ENCODE assay signal across 12 cellular contexts in genomic region chr2:71748227-71748626, GRCh38.
DNase-seq lines count a peak whose midpoint lies in the region; ATAC-seq, FAIRE-seq and TF ChIP-seq lines count a peak whose summit lies in the region.
"Had no signal": no experiment of that assay in that cellular context is flagged by ENCODE, and none has a peak within 500 bp of the region (broad histone marks: within the 10 kb centered on the region; RNA-seq: fewer than 3 reads in every experiment).

No MANE protein-coding gene starts in this region.

- TF ChIP-seq CTCF in H1 (IDR thresholded peaks at IDR 0.05; ENCODE audit: control extremely low read depth in 1 of 3, insufficient read depth in 1 of 3, low read depth in 1 of 3, low read length in 3 of 3) (no peak), left lung (IDR thresholded peaks at IDR 0.05) (no peak)

- TF ChIP-seq POLR2A in H1 (IDR thresholded peaks at IDR 0.05; ENCODE audit: control extremely low read depth in 1 of 2, low read depth in 2 of 2, low read length in 2 of 2), result no peak

- no peaks in the 10 kb centered on the region for H3K79me1 ChIP-seq in H1 (ENCODE audit: low read depth, low read length)

- no peaks in the 10 kb centered on the region; the same call in 1 of the 2 replicates for H3K23me2 ChIP-seq in H1 (ENCODE audit: low read depth, low read length)

- H4K91ac ChIP-seq in H1 (replicated peaks; ENCODE audit: insufficient read length, low read length), result no peak overlapping the region

- H3K4me1 Mint-ChIP-seq in immature natural killer cell, result no peaks in the 10 kb centered on the region

- DNase-seq in Right ventricle myocardium inferior (ENCODE audit: missing footprints) (peak; percentile 70), cardiac septum (ENCODE audit: low spot score) (no peak), H1 (ENCODE audit: low read depth in 1 of 2, low spot score in 2 of 2) (no peak), left lung (peak in 1 of 2 donors; percentile 47), aorta (peak; percentile 72 to 78), NCI-H748 (lab: John Stamatoyannopoulos, UW; ENCODE audit: unreplicated experiment) (no peak), immature natural killer cell (no peak)
- DNase-seq: erythroblast, lower lobe of right lung, NCI-H1105, NCI-H774 had no signal

- H2AFZ ChIP-seq in H1 (ENCODE audit: low read length), result no peak overlapping the region

- H3K27me3 ChIP-seq in H1 (replicated peaks in 1 of 4; ENCODE audit: control insufficient read depth in 3 of 4, extremely low read depth in 1 of 4, insufficient read depth in 3 of 4, low read length in 3 of 4) (no peaks in the 10 kb centered on the region), left lung (no peaks in the 10 kb centered on the region), aorta (ENCODE audit: control insufficient read depth in 1 of 2, insufficient read depth in 2 of 2, low read length in 1 of 2) (no peaks in the 10 kb centered on the region)

- H3K18ac ChIP-seq in H1 (ENCODE audit: extremely low read depth, low read length), result no peak overlapping the region

- no peak for FAIRE-seq in H1 (lab: Jason Lieb, UNC)

- ATAC-seq in Right ventricle myocardium inferior (peak; percentile 78), left lung (peak; percentile 14), aorta (ENCODE audit: low FRiP score) (peak; percentile 70), HG03520 (IDR thresholded peaks at IDR 0.05; ENCODE audit: unreplicated experiment) (no peak)

- no peak overlapping the region for H3K9ac ChIP-seq in H1 (replicated peaks in 1 of 4; ENCODE audit: extremely low read depth in 1 of 4, low read depth in 3 of 4, low read length in 3 of 4)

- no peak overlapping the region for H3K14ac ChIP-seq in H1 (ENCODE audit: insufficient read length)

- peaks cover 3 to 6% (median 5%) of the 10 kb centered on the region in 3 donors for H3K27me3 Mint-ChIP-seq in immature natural killer cell (ENCODE audit: low read depth in 3 of 3)

- no peak overlapping the region for H3K4ac ChIP-seq in H1 (replicated peaks; ENCODE audit: insufficient read length, low read depth, low read length)

- H3K56ac ChIP-seq in H1 (replicated peaks; ENCODE audit: insufficient read length, low read depth, low read length), result no peak overlapping the region

- H4K5ac ChIP-seq in H1 (ENCODE audit: insufficient read length, low read depth, low read length), result no peak overlapping the region

- H3K4me1 ChIP-seq in H1 (replicated peaks in 1 of 4; ENCODE audit: control insufficient read depth in 3 of 4, insufficient read depth in 4 of 4, low read length in 3 of 4) (peaks cover 0 to 3% (median 0%) of the 10 kb centered on the region in 4 experiments; a peak in 3 of 7 replicates), left lung (peaks cover 14 to 16% of the 10 kb centered on the region in 2 donors), aorta (ENCODE audit: control insufficient read depth in 1 of 2, insufficient read depth in 2 of 2, low read length in 2 of 2) (no peaks in the 10 kb centered on the region)

- peaks cover 0 to 4% (median 0%) of the 10 kb centered on the region in 3 donors for H3K36me3 Mint-ChIP-seq in immature natural killer cell

- no peaks in the 10 kb centered on the region for H3K79me2 ChIP-seq in H1 (ENCODE audit: control insufficient read depth in 1 of 2, insufficient read depth in 2 of 2, low read length in 2 of 2)

- no peaks in the 10 kb centered on the region for H4K20me1 ChIP-seq in H1 (replicated peaks in 1 of 2; ENCODE audit: control insufficient read depth in 1 of 2, insufficient read depth in 2 of 2, low read length in 2 of 2)

- TF ChIP-seq RAD21 in H1 (IDR thresholded peaks at IDR 0.05 in 1 of 2, conservative IDR thresholded peaks at IDR 0.05 in 1 of 2; ENCODE audit: low read depth in 2 of 2, low read length in 2 of 2), result no peak

- no peaks in the 10 kb centered on the region for H3K36me3 ChIP-seq in H1 (ENCODE audit: control insufficient read depth in 2 of 4, insufficient read depth in 4 of 4, low read length in 3 of 4)
- no peaks in the 10 kb centered on the region for H3K36me3 ChIP-seq in left lung
- no peaks in the 10 kb centered on the region for H3K36me3 ChIP-seq in aorta (ENCODE audit: control insufficient read depth in 1 of 2, insufficient read depth in 2 of 2, low read length in 1 of 2)
- H3K36me3 ChIP-seq: lower lobe of right lung had no signal

- TF ChIP-seq EP300 in H1 (IDR thresholded peaks at IDR 0.05; ENCODE audit: borderline replicate concordance in 1 of 2, low read depth in 2 of 2, low read length in 2 of 2), result no peak

- 97% methylated on average over 5 of the region's 5 CpGs; no CpG with 5 or more reads in 1 of the 2 experiments for WGBS in H1 (ENCODE audit: extremely low coverage in 1 of 2, insufficient coverage in 1 of 2, insufficient read length in 1 of 2, insufficient replicate concordance in 2 of 2, low coverage in 1 of 2, low lambda C conversion rate in 2 of 2, missing lambda C conversion rate in 1 of 2), 2 experiments
- WGBS in aorta, 2 donors, result 86 to 97% methylated on average over 5 of the region's 5 CpGs

- no peak overlapping the region; the same call in 1 of the 2 replicates for H4K8ac ChIP-seq in H1 (ENCODE audit: extremely low read depth, insufficient read depth, low read length)

- no peak overlapping the region for H2BK5ac ChIP-seq in H1 (ENCODE audit: low read depth, low read length)

- H3K27ac ChIP-seq in H1 (ENCODE audit: low read depth, low read length), result no peak overlapping the region
- H3K27ac ChIP-seq in left lung, result no peak overlapping the region
- H3K27ac ChIP-seq in aorta (ENCODE audit: low read depth in 1 of 2, low read length in 2 of 2), result peak overlapping the region in 1 of 2 donors; percentile 12
- H3K27ac ChIP-seq: lower lobe of right lung had no signal

- intact Hi-C loops in Right ventricle myocardium inferior (cut with DNase I) (no loop called here), cardiac septum (cut with DNase I) (no loop called here), left lung (cut with DNase I) (no loop called here), aorta (cut with DNase I) (loop anchor here in 1 of 2 donors (5.0 kb wide), 1 partner anchor 46 kb away; no protein-coding TSS in a partner anchor)

- no peak overlapping the region for H3K23ac ChIP-seq in H1 (ENCODE audit: insufficient read length)

- peaks cover 1 to 12% (median 4%) of the 10 kb centered on the region in 6 donors for H3K9me3 Mint-ChIP-seq in immature natural killer cell

- CTCF ChIA-PET in H1 (lab: Charles Lee; ENCODE audit: partially characterized antibody), result interaction anchor here (1.4 to 1.7 kb wide), 2 partner anchors 11 to 201 kb away, joined by 3 to 5 read pairs; no protein-coding TSS in a partner anchor

- no peak overlapping the region for H3K27ac Mint-ChIP-seq in immature natural killer cell

- H2AK5ac ChIP-seq in H1 (ENCODE audit: low read depth, low read length), result no peak overlapping the region

- no peak overlapping the region for H3K4me3 ChIP-seq in H1 (ENCODE audit: extremely low read depth in 1 of 4, insufficient read depth in 2 of 4, low read depth in 3 of 4, low read length in 4 of 4)
- no peak overlapping the region for H3K4me3 ChIP-seq in left lung
- no peak overlapping the region for H3K4me3 ChIP-seq in aorta (ENCODE audit: low read length in 2 of 2)
- H3K4me3 ChIP-seq: lower lobe of right lung had no signal

- H3K4me2 ChIP-seq in H1 (ENCODE audit: insufficient read depth in 1 of 2, low read depth in 2 of 2, low read length in 2 of 2), result no peak overlapping the region

- H2BK20ac ChIP-seq in H1 (ENCODE audit: low read length), result no peak overlapping the region

- H3K9me3 ChIP-seq in H1 (ENCODE audit: insufficient read depth in 2 of 2, low read depth in 1 of 2, low read length in 1 of 2) (no peaks in the 10 kb centered on the region), left lung (peaks cover 0 to 4% of the 10 kb centered on the region in 2 donors), aorta (ENCODE audit: control insufficient read depth, low read length) (no peaks in the 10 kb centered on the region)
- H3K9me3 ChIP-seq: lower lobe of right lung had no signal

- H3K4me3 Mint-ChIP-seq in immature natural killer cell, result no peak overlapping the region

- no peak overlapping the region for H2BK15ac ChIP-seq in H1 (ENCODE audit: low read length)

- H2BK120ac ChIP-seq in H1 (replicated peaks; ENCODE audit: low read depth, low read length), result no peak overlapping the region

- no peak overlapping the region for H2BK12ac ChIP-seq in H1 (ENCODE audit: low read depth, low read length)

- POLR2A ChIA-PET in H1 (lab: Charles Lee; ENCODE audit: partially characterized antibody), result no interaction called here

TF ChIP-seq in H1, 55 proteins besides CTCF, POLR2A, EP300 and RAD21:
- TF ChIP-seq SIN3A (conservative IDR thresholded peaks at IDR 0.05 in 1 of 2, IDR thresholded peaks at IDR 0.05 in 1 of 2; ENCODE audit: low read depth in 1 of 2, low read length in 2 of 2) (no peak), BACH1 (IDR thresholded peaks at IDR 0.05; ENCODE audit: low read length) (peak; percentile 44; the same call in 1 of the 2 replicates), BCL11A (IDR thresholded peaks at IDR 0.05; ENCODE audit: low read depth in 2 of 2, low read length in 2 of 2) (no peak)

Comparison
In these comparisons a context has a peak if more than half of its experiments do, and no peak if none do; other contexts are left out.
1. DNase-seq: peak in Right ventricle myocardium inferior (single experiment) and aorta (2 of 2); none in cardiac septum (single experiment), H1 (0 of 2), NCI-H748 (single experiment) and immature natural killer cell (0 of 3).